Comparison of ENCODE assay signal across 8 cellular contexts in the genomic region with DNA sequence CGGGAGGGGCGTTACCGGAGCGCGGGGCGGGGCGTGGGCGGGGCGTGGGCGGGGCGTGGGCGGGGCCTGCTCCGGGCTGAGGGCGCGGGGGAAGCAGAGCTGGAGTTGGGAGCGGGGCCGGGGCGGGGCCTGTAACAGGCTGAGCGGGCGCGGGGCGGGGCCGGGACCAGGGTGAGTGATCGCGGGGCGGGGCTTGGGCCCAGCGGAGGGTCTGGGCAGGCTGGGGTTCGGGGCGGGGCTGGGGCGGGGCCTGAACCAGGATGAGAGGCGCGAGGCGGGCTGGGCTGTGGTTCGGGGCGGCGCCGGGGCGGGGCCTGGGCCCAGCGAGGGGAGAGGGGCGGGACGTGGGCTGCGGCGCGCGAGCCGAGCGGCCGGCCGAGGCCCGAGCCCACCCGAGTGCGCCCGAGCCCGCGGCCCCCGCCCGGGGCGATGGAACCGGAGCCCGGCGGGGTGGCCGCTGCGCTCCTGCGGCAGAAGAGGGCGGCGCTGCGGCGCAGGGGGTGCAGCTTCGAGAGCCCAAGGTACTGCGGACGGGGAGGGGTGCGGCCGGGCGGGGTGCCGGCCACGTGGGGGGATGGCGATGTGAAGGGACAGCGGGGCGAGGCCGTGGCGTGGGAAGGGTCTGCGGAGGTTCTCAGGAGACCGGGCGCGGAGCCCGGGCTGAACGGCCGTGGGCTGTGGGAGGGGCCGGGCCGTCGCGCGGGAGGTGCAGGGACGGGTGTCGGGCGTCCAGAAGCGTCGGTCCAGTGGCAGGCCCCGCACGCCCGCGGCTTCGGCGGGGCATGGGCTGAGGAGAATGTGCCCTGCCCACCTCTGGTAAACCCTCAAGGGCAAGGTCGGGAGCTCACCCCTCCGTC. TPM values are rescaled to one million over a fixed set of nuclear protein-coding genes. Genes with fewer than 3 reads are reported as not detected.
DNase-seq lines count a peak whose midpoint lies in the region; ATAC-seq and TF ChIP-seq lines count a peak whose summit lies in the region.

No MANE protein-coding gene starts in this region.

- peak; percentile 40 for ATAC-seq in HG02571 (IDR thresholded peaks at IDR 0.05; ENCODE audit: unreplicated experiment)

- peaks cover 23% of the 10 kb centered on the region for H3K4me1 ChIP-seq in left ventricle myocardium inferior

- intact Hi-C loops in left ventricle myocardium inferior (cut with micrococcal nuclease) = loop anchor here (10.0 kb wide), 1 partner anchor 80 kb away; no protein-coding TSS in a partner anchor

- H3K36me3 ChIP-seq in left ventricle myocardium inferior = no peaks in the 10 kb centered on the region

- DNase-seq in ELR (ENCODE audit: low read depth) (peak; percentile 90), NCI-H1417 treated with DMSO at 0.1 percent for 48 hours (lab: John Stamatoyannopoulos, UW) (peak; percentile 66), amniotic stem cell (lab: John Stamatoyannopoulos, UW) (peak; percentile 89), left ventricle myocardium inferior (peak; percentile 99), progenitor cell of endocrine pancreas (ENCODE audit: low spot score, unreplicated experiment) (peak; percentile 95), type B pancreatic cell (ENCODE audit: extremely low spot score, unreplicated experiment) (peak; percentile 99)

- TF ChIP-seq CTCF in left ventricle myocardium inferior (IDR thresholded peaks at IDR 0.05; ENCODE audit: borderline replicate concordance) (no peak), progenitor cell of endocrine pancreas (IDR thresholded peaks at IDR 0.05; ENCODE audit: unreplicated experiment) (no peak), type B pancreatic cell (conservative IDR thresholded peaks at IDR 0.05) (no peak)

- no peaks in the 10 kb centered on the region for H3K36me3 Mint-ChIP-seq in T-helper 1 cell treated with Interleukin-12 subunit alpha and Interleukin-12 subunit beta and Interleukin-4 antibody, amounts not matched to agents 30 μg/mL and 1 μg/mL, for 36 hours (ENCODE audit: low read depth)
- no peaks in the 10 kb centered on the region for H3K36me3 Mint-ChIP-seq in progenitor cell of endocrine pancreas (ENCODE audit: insufficient read depth)
- peaks cover 5% of the 10 kb centered on the region for H3K36me3 Mint-ChIP-seq in type B pancreatic cell

- peaks cover 53% of the 10 kb centered on the region for H3K27me3 Mint-ChIP-seq in T-helper 1 cell treated with Interleukin-12 subunit alpha and Interleukin-12 subunit beta and Interleukin-4 antibody, amounts not matched to agents 30 μg/mL and 1 μg/mL, for 36 hours (ENCODE audit: low read depth)
- H3K27me3 Mint-ChIP-seq in progenitor cell of endocrine pancreas = peaks cover 54% of the 10 kb centered on the region
- H3K27me3 Mint-ChIP-seq in type B pancreatic cell = peaks cover 25% of the 10 kb centered on the region

- H3K27ac Mint-ChIP-seq in T-helper 1 cell treated with Interleukin-12 subunit alpha and Interleukin-12 subunit beta and Interleukin-4 antibody, amounts not matched to agents 30 μg/mL and 1 μg/mL, for 36 hours = no peak overlapping the region
- H3K27ac Mint-ChIP-seq in progenitor cell of endocrine pancreas (no peak overlapping the region), type B pancreatic cell (peak overlapping the region; percentile 96)

- peak overlapping the region; percentile 89 for H3K27ac ChIP-seq in left ventricle myocardium inferior (replicated peaks)

- peaks cover 16% of the 10 kb centered on the region for H3K4me1 Mint-ChIP-seq in T-helper 1 cell treated with Interleukin-12 subunit alpha and Interleukin-12 subunit beta and Interleukin-4 antibody, amounts not matched to agents 30 μg/mL and 1 μg/mL, for 36 hours (ENCODE audit: low read depth)
- H3K4me1 Mint-ChIP-seq in progenitor cell of endocrine pancreas (ENCODE audit: low read depth) = peaks cover 4% of the 10 kb centered on the region
- H3K4me1 Mint-ChIP-seq in type B pancreatic cell (ENCODE audit: unreplicated experiment) = peaks cover 9% of the 10 kb centered on the region

- H3K9me3 ChIP-seq in left ventricle myocardium inferior (replicated peaks) = no peaks in the 10 kb centered on the region

- H3K4me3 Mint-ChIP-seq in T-helper 1 cell treated with Interleukin-12 subunit alpha and Interleukin-12 subunit beta and Interleukin-4 antibody, amounts not matched to agents 30 μg/mL and 1 μg/mL, for 36 hours = peak overlapping the region; percentile 90
- H3K4me3 Mint-ChIP-seq in progenitor cell of endocrine pancreas (ENCODE audit: low read depth) (peak overlapping the region; percentile 79), type B pancreatic cell (peak overlapping the region; percentile 96)

- no peaks in the 10 kb centered on the region for H3K9me3 Mint-ChIP-seq in T-helper 1 cell treated with Interleukin-12 subunit alpha and Interleukin-12 subunit beta and Interleukin-4 antibody, amounts not matched to agents 30 μg/mL and 1 μg/mL, for 36 hours
- no peaks in the 10 kb centered on the region for H3K9me3 Mint-ChIP-seq in progenitor cell of endocrine pancreas (ENCODE audit: low read depth)
- H3K9me3 Mint-ChIP-seq in type B pancreatic cell = no peaks in the 10 kb centered on the region

- H3K27me3 ChIP-seq in left ventricle myocardium inferior (ENCODE audit: low read depth) = no peaks in the 10 kb centered on the region

- H3K4me3 ChIP-seq in left ventricle myocardium inferior = peak overlapping the region; percentile 89

RNA-seq across cellular contexts. Expression of gene GARNL3, which starts 39.5 kb away (rescaled TPM):
- total RNA-seq in left ventricle myocardium inferior = 22.9 TPM
- 21.4 and 28.3 TPM in 2 replicates for total RNA-seq in progenitor cell of endocrine pancreas
- total RNA-seq in type B pancreatic cell (ENCODE audit: low replicate concordance) = 11.1 and 19.7 TPM in 2 replicates

Comparison
In these comparisons a context has a peak if more than half of its experiments do, and no peak if none do; other contexts are left out.
1. Peak in every context shown above with its lines: DNase-seq, ATAC-seq, H3K4me3 ChIP-seq and H3K27ac ChIP-seq.